Comparison of ENCODE assay signal across 8 cellular contexts in genomic region chr1:153985341-153985912, GRCh38. TPM values are rescaled to one million over a fixed set of nuclear protein-coding genes. Genes with fewer than 3 reads are reported as not detected.
DNase-seq lines count a peak whose midpoint lies in the region; ATAC-seq, FAIRE-seq and TF ChIP-seq lines count a peak whose summit lies in the region.

No MANE protein-coding gene starts in this region.

- peak in 1 of 2 experiments; percentile 88; a peak in 2 of 3 replicates for TF ChIP-seq POLR2A in H1 (IDR thresholded peaks at IDR 0.05; ENCODE audit: control extremely low read depth in 1 of 2, low read depth in 2 of 2, low read length in 2 of 2)

- H3K27me3 ChIP-seq in SK-N-SH (ENCODE audit: insufficient read depth) = no peaks in the 10 kb centered on the region
- no peaks in the 10 kb centered on the region for H3K27me3 ChIP-seq in H1 (replicated peaks in 1 of 4; ENCODE audit: control insufficient read depth in 3 of 4, extremely low read depth in 1 of 4, insufficient read depth in 3 of 4, low read length in 3 of 4)

- H3K23me2 ChIP-seq in H1 (ENCODE audit: low read depth, low read length) = peaks cover 10% of the 10 kb centered on the region

- 15% methylated on average over 7 of the region's 7 CpGs for WGBS in SK-N-SH (ENCODE audit: low lambda C conversion rate)
- 5% methylated on average over 7 of the region's 7 CpGs; no CpG with 5 or more reads in 1 of the 2 experiments for WGBS in H1 (ENCODE audit: extremely low coverage in 1 of 2, insufficient coverage in 1 of 2, insufficient read length in 1 of 2, insufficient replicate concordance in 2 of 2, low coverage in 1 of 2, low lambda C conversion rate in 2 of 2, missing lambda C conversion rate in 1 of 2), 2 experiments

- ATAC-seq in GM21528 (IDR thresholded peaks at IDR 0.05; ENCODE audit: low FRiP score, unreplicated experiment) = no peak

- H2BK15ac ChIP-seq in H1 (ENCODE audit: low read length) = no peak overlapping the region; the same call in 1 of the 2 replicates

- H3K4me2 ChIP-seq in SK-N-SH = peak overlapping the region; percentile 99
- peak overlapping the region; percentile 96 to 100 for H3K4me2 ChIP-seq in H1 (ENCODE audit: insufficient read depth in 1 of 2, low read depth in 2 of 2, low read length in 2 of 2)

- H2BK20ac ChIP-seq in H1 (ENCODE audit: low read length) = no peak overlapping the region

- H4K8ac ChIP-seq in H1 (ENCODE audit: extremely low read depth, insufficient read depth, low read length) = no peak overlapping the region

- H3K27me3 Mint-ChIP-seq in type B pancreatic cell = no peaks in the 10 kb centered on the region

- 0 out of 2 replicates have a peak, but pooled peaks cover 3% of the 10 kb centered on the region for H3K79me1 ChIP-seq in H1 (ENCODE audit: low read depth, low read length)

- H3K4me3 ChIP-seq in GM12875 (ENCODE audit: low read depth, low read length) (peak overlapping the region; percentile 34), SK-N-SH (ENCODE audit: low read depth in 2 of 2, low read length in 1 of 2) (peak overlapping the region; percentile 81 to 90), H1 (ENCODE audit: extremely low read depth in 1 of 4, insufficient read depth in 2 of 4, low read depth in 3 of 4, low read length in 4 of 4) (peak overlapping the region; percentile 83 to 93 (median 90))

- H3K27ac Mint-ChIP-seq in type B pancreatic cell = peak overlapping the region; percentile 86

- 0 out of 2 replicates have a peak overlapping the region, but pooled peaks have one; percentile 5 for H2BK12ac ChIP-seq in H1 (ENCODE audit: low read depth, low read length)

- peaks cover 25% of the 10 kb centered on the region for H3K79me2 ChIP-seq in SK-N-SH (ENCODE audit: insufficient read depth)
- H3K79me2 ChIP-seq in H1 (ENCODE audit: control insufficient read depth in 1 of 2, insufficient read depth in 2 of 2, low read length in 2 of 2) = peaks cover 0 to 19% of the 10 kb centered on the region in 2 experiments; a peak in 2 of 4 replicates

- TF ChIP-seq CTCF in GM12875 (IDR thresholded peaks at IDR 0.05; ENCODE audit: borderline replicate concordance, insufficient read depth, low read depth, low read length) (no peak), SK-N-SH (IDR thresholded peaks at IDR 0.05) (no peak), H1 (IDR thresholded peaks at IDR 0.05; ENCODE audit: control extremely low read depth in 1 of 3, insufficient read depth in 1 of 3, low read depth in 1 of 3, low read length in 3 of 3) (no peak), type B pancreatic cell (conservative IDR thresholded peaks at IDR 0.05) (no peak)

- H3K56ac ChIP-seq in H1 (replicated peaks; ENCODE audit: insufficient read length, low read depth, low read length) = peak overlapping the region; percentile 70

- H3K9me3 ChIP-seq in SK-N-SH (no peaks in the 10 kb centered on the region), H1 (ENCODE audit: insufficient read depth in 2 of 2, low read depth in 1 of 2, low read length in 1 of 2) (no peaks in the 10 kb centered on the region)

- H3K9me3 Mint-ChIP-seq in type B pancreatic cell = peaks cover 2% of the 10 kb centered on the region

- CTCF ChIA-PET in SK-N-SH (lab: Yijun Ruan, JAX) = interaction anchor here (0.9 to 4.9 kb wide), 13 partner anchors 11 to 400 kb away, joined by 3 to 68 read pairs (median 10); partner anchors contain the start of genes CHTOP, CRTC2, DENND4B and JTB
- CTCF ChIA-PET in H1 (lab: Charles Lee; ENCODE audit: partially characterized antibody) = interaction anchor here (1.0 to 3.9 kb wide), 13 partner anchors 7 to 214 kb away, joined by 3 to 31 read pairs (median 10); partner anchors contain the start of genes CREB3L4, DENND4B, GATAD2B and JTB
- CTCF ChIA-PET in HEK293T (lab: Yijun Ruan, JAX) = interaction anchor here (0.9 to 3.0 kb wide), 6 partner anchors 17 to 477 kb away, joined by 3 to 16 read pairs (median 11); partner anchors contain the start of genes CREB3L4, DENND4B and GATAD2B

- TF ChIP-seq RAD21 in SK-N-SH (IDR thresholded peaks at IDR 0.05; ENCODE audit: low read length) (no peak), H1 (IDR thresholded peaks at IDR 0.05 in 1 of 2, conservative IDR thresholded peaks at IDR 0.05 in 1 of 2; ENCODE audit: low read depth in 2 of 2, low read length in 2 of 2) (no peak)

- H3K18ac ChIP-seq in H1 (ENCODE audit: extremely low read depth, low read length) = peak overlapping the region; percentile 39

- H3K36me3 ChIP-seq in SK-N-SH (replicated peaks in 1 of 2; ENCODE audit: control insufficient read depth in 1 of 2, insufficient read depth in 2 of 2, low read length in 1 of 2) (peaks cover 15 to 28% of the 10 kb centered on the region in 2 experiments), H1 (ENCODE audit: control insufficient read depth in 2 of 4, insufficient read depth in 4 of 4, low read length in 3 of 4) (peaks cover 5 to 32% (median 25%) of the 10 kb centered on the region in 4 experiments; a peak in 7 of 8 replicates)

- FAIRE-seq in H1 (lab: Jason Lieb, UNC) = no peak

- peaks cover 15 to 16% of the 10 kb centered on the region in 2 experiments for H3K4me1 ChIP-seq in SK-N-SH (ENCODE audit: control insufficient read depth in 1 of 2, insufficient read depth in 2 of 2, low read depth in 1 of 2, low read length in 1 of 2)
- peaks cover 0 to 10% (median 9%) of the 10 kb centered on the region in 4 experiments; a peak in 5 of 7 replicates for H3K4me1 ChIP-seq in H1 (replicated peaks in 1 of 4; ENCODE audit: control insufficient read depth in 3 of 4, insufficient read depth in 4 of 4, low read length in 3 of 4)

- H3F3A ChIP-seq in SK-N-SH (replicated peaks; ENCODE audit: insufficient read depth) = peaks cover 22% of the 10 kb centered on the region

- H3K4me1 Mint-ChIP-seq in type B pancreatic cell (ENCODE audit: unreplicated experiment) = peaks cover 23% of the 10 kb centered on the region

- TF ChIP-seq EP300 in SK-N-SH (IDR thresholded peaks at IDR 0.05; ENCODE audit: borderline replicate concordance in 1 of 2, low read depth in 1 of 2, low read length in 1 of 2) (no peak), H1 (IDR thresholded peaks at IDR 0.05; ENCODE audit: borderline replicate concordance in 1 of 2, low read depth in 2 of 2, low read length in 2 of 2) (no peak)

- peak overlapping the region; percentile 80 for H3K4ac ChIP-seq in H1 (replicated peaks; ENCODE audit: insufficient read length, low read depth, low read length)

- peak overlapping the region; percentile 86 for H3K9ac ChIP-seq in SK-N-SH
- peak overlapping the region; percentile 61 to 90 (median 80) for H3K9ac ChIP-seq in H1 (replicated peaks in 1 of 4; ENCODE audit: extremely low read depth in 1 of 4, low read depth in 3 of 4, low read length in 3 of 4)

- peak overlapping the region; percentile 97 for H3K4me3 Mint-ChIP-seq in type B pancreatic cell

- peak overlapping the region; percentile 74 for H4K5ac ChIP-seq in H1 (ENCODE audit: insufficient read length, low read depth, low read length)

- peak overlapping the region; percentile 38 for H4K91ac ChIP-seq in H1 (replicated peaks; ENCODE audit: insufficient read length, low read length)

- H2BK5ac ChIP-seq in H1 (ENCODE audit: low read depth, low read length) = peak overlapping the region; percentile 60

- DNase-seq in SK-N-SH (no peak), H1 (ENCODE audit: low read depth in 1 of 2, low spot score in 2 of 2) (peak in 1 of 2 experiments; percentile 57), myocyte (ENCODE audit: low read depth) (peak; percentile 36), type B pancreatic cell (ENCODE audit: extremely low spot score, unreplicated experiment) (no peak), HEK293T (ENCODE audit: extremely low spot score) (no peak), DMS153 (lab: John Stamatoyannopoulos, UW) (no peak)

- H3K27ac ChIP-seq in SK-N-SH (ENCODE audit: low read depth in 2 of 2, low read length in 1 of 2) (peak overlapping the region; percentile 67 to 86), H1 (ENCODE audit: low read depth, low read length) (peak overlapping the region; percentile 74)

- no peaks in the 10 kb centered on the region for H3K9me2 ChIP-seq in SK-N-SH

- no peak overlapping the region for H2BK120ac ChIP-seq in H1 (replicated peaks; ENCODE audit: low read depth, low read length)

- no peak overlapping the region for H3K14ac ChIP-seq in H1 (ENCODE audit: insufficient read length)

- H3K36me3 Mint-ChIP-seq in type B pancreatic cell = peaks cover 11% of the 10 kb centered on the region

- no peaks in the 10 kb centered on the region for H4K20me1 ChIP-seq in SK-N-SH (ENCODE audit: insufficient read depth)
- H4K20me1 ChIP-seq in H1 (replicated peaks in 1 of 2; ENCODE audit: control insufficient read depth in 1 of 2, insufficient read depth in 2 of 2, low read length in 2 of 2) = peaks cover 0 to 4% of the 10 kb centered on the region in 2 experiments

- H2AK5ac ChIP-seq in H1 (ENCODE audit: low read depth, low read length) = no peak overlapping the region

- H2AFZ ChIP-seq in SK-N-SH (ENCODE audit: low read depth) (peak overlapping the region; percentile 79), H1 (ENCODE audit: low read length) (no peak overlapping the region)

- POLR2A ChIA-PET in SK-N-SH (lab: Yijun Ruan, JAX) (interaction anchor here (0.6 to 2.7 kb wide), 6 partner anchors 8 to 183 kb away, joined by 3 to 17 read pairs (median 4); partner anchors contain the start of genes CREB3L4, CRTC2, JTB and SLC39A1), H1 (lab: Charles Lee; ENCODE audit: partially characterized antibody) (interaction anchor here (1.0 to 13.2 kb wide), 15 partner anchors 9 to 210 kb away, joined by 3 to 454 read pairs (median 4); partner anchors contain the start of genes CREB3L4, CRTC2, DENND4B and JTB), HEK293T (lab: Yijun Ruan, JAX) (interaction anchor here (0.8 to 7.2 kb wide), 11 partner anchors 9 to 202 kb away, joined by 3 to 106 read pairs (median 7); partner anchors contain the start of genes CREB3L4, DENND4B, JTB and SLC39A1)

- H3K23ac ChIP-seq in H1 (ENCODE audit: insufficient read length) = no peak overlapping the region

RNA-seq across cellular contexts. Expression of gene RAB13, which starts 0.7 kb away (rescaled TPM):
- polyA plus RNA-seq in SK-N-SH (2012; rRNA removed) = 156 and 164 TPM in 2 replicates
- polyA plus RNA-seq in SK-N-SH (2012; cell fraction: cytosol; rRNA removed) = 226 and 274 TPM in 2 replicates
- 20.4 and 29.1 TPM in 2 replicates for polyA plus RNA-seq in SK-N-SH (2012; cell fraction: nucleus; rRNA removed)
- 157 TPM in 2 replicates for total RNA-seq in H1 (2021; fragmentation: NEBNext Ultra II Directional; extraction: Animal tissue kit (Norgen Biotek cat#: 25700))
- 65.7 and 70.5 TPM in 2 replicates for polyA plus RNA-seq in H1 (2011; rRNA removed)
- 138 TPM for polyA plus RNA-seq in H1 (2011; cell fraction: cytosol; rRNA removed)
- 35.3 TPM for polyA plus RNA-seq in H1 (2011; cell fraction: nucleus; rRNA removed)
- 307 to 384 TPM (median 313 TPM) in 4 replicates for polyA plus RNA-seq in H1 (2012, experiment 1 of 2)
- 65.2 TPM for polyA plus RNA-seq in H1 (2012, experiment 2 of 2)
- 337 TPM for polyA plus RNA-seq in H1 (2013, experiment 1 of 2)
- polyA plus RNA-seq in H1 (2013, experiment 2 of 2) = 337 TPM
- 38.0 and 54.5 TPM in 2 replicates for polyA minus RNA-seq in H1 (2011; rRNA and poly(A)+ RNA removed)
- polyA minus RNA-seq in H1 (2011; cell fraction: cytosol; rRNA and poly(A)+ RNA removed) = 34.3 TPM
- 27.7 TPM for polyA minus RNA-seq in H1 (2011; cell fraction: nucleus; rRNA and poly(A)+ RNA removed)
- total RNA-seq in myocyte = 15.5 and 22.0 TPM in 2 replicates
- 151 TPM for polyA plus RNA-seq in myocyte (2012)
- total RNA-seq in type B pancreatic cell (ENCODE audit: low replicate concordance) = 79.3 and 90.1 TPM in 2 replicates

RNA-seq across cellular contexts. Expression of gene RPS27, which starts 5.1 kb away (rescaled TPM):
- polyA plus RNA-seq in SK-N-SH (2012; rRNA removed) (7,060 and 7,825 TPM in 2 replicates), H1 (2011; rRNA removed) (2,224 and 3,155 TPM in 2 replicates)
- polyA plus RNA-seq in SK-N-SH (2012; cell fraction: cytosol; rRNA removed) = 7,273 and 7,725 TPM in 2 replicates
- 1,498 and 1,581 TPM in 2 replicates for polyA plus RNA-seq in SK-N-SH (2012; cell fraction: nucleus; rRNA removed)
- 1,810 and 1,941 TPM in 2 replicates for total RNA-seq in H1 (2021; fragmentation: NEBNext Ultra II Directional; extraction: Animal tissue kit (Norgen Biotek cat#: 25700))
- polyA plus RNA-seq in H1 (2011; cell fraction: cytosol; rRNA removed) = 4,692 TPM
- polyA plus RNA-seq in H1 (2011; cell fraction: nucleus; rRNA removed) = 5,167 TPM
- polyA plus RNA-seq in H1 (2012, experiment 1 of 2) = 4,703 to 8,550 TPM (median 6,191 TPM) in 4 replicates
- polyA plus RNA-seq in H1 (2012, experiment 2 of 2) = 13,487 TPM
- polyA plus RNA-seq in H1 (2013, experiment 1 of 2) = 16,276 TPM
- polyA plus RNA-seq in H1 (2013, experiment 2 of 2) = 16,165 TPM
- polyA minus RNA-seq in H1 (2011; rRNA and poly(A)+ RNA removed) = 1,258 and 1,455 TPM in 2 replicates
- 747 TPM for polyA minus RNA-seq in H1 (2011; cell fraction: cytosol; rRNA and poly(A)+ RNA removed)
- polyA minus RNA-seq in H1 (2011; cell fraction: nucleus; rRNA and poly(A)+ RNA removed) = 1,846 TPM
- total RNA-seq in myocyte (935 and 1,278 TPM in 2 replicates), type B pancreatic cell (ENCODE audit: low replicate concordance) (2,370 and 2,920 TPM in 2 replicates)
- 3,125 TPM for polyA plus RNA-seq in myocyte (2012)

RNA-seq across cellular contexts. Expression of gene JTB, which starts 8.0 kb away (rescaled TPM):
- 118 and 122 TPM in 2 replicates for polyA plus RNA-seq in SK-N-SH (2012; rRNA removed)
- 115 and 131 TPM in 2 replicates for polyA plus RNA-seq in SK-N-SH (2012; cell fraction: cytosol; rRNA removed)
- 105 and 107 TPM in 2 replicates for polyA plus RNA-seq in SK-N-SH (2012; cell fraction: nucleus; rRNA removed)
- total RNA-seq in H1 (2021; fragmentation: NEBNext Ultra II Directional; extraction: Animal tissue kit (Norgen Biotek cat#: 25700)) = 91.1 and 93.0 TPM in 2 replicates
- 122 and 136 TPM in 2 replicates for polyA plus RNA-seq in H1 (2011; rRNA removed)
- polyA plus RNA-seq in H1 (2011; cell fraction: cytosol; rRNA removed) = 124 TPM
- polyA plus RNA-seq in H1 (2011; cell fraction: nucleus; rRNA removed) = 125 TPM
- polyA plus RNA-seq in H1 (2012, experiment 1 of 2) = 74.0 to 99.6 TPM (median 80.6 TPM) in 4 replicates
- 119 TPM for polyA plus RNA-seq in H1 (2012, experiment 2 of 2)
- polyA plus RNA-seq in H1 (2013, experiment 1 of 2) = 101 TPM
- polyA plus RNA-seq in H1 (2013, experiment 2 of 2) = 115 TPM
- polyA minus RNA-seq in H1 (2011; rRNA and poly(A)+ RNA removed) = 26.2 and 32.2 TPM in 2 replicates
- polyA minus RNA-seq in H1 (2011; cell fraction: cytosol; rRNA and poly(A)+ RNA removed) = 30.1 TPM
- 22.4 TPM for polyA minus RNA-seq in H1 (2011; cell fraction: nucleus; rRNA and poly(A)+ RNA removed)
- 162 and 217 TPM in 2 replicates for total RNA-seq in myocyte
- polyA plus RNA-seq in myocyte (2012) = 131 TPM
- 99.2 and 153 TPM in 2 replicates for total RNA-seq in type B pancreatic cell (ENCODE audit: low replicate concordance)

RNA-seq across cellular contexts. Expression of gene CREB3L4, which starts 17.7 kb away (rescaled TPM):
- polyA plus RNA-seq in SK-N-SH (2012; rRNA removed) = 12.8 and 16.6 TPM in 2 replicates
- 6.2 and 9.5 TPM in 2 replicates for polyA plus RNA-seq in SK-N-SH (2012; cell fraction: cytosol; rRNA removed)
- 41.2 and 42.8 TPM in 2 replicates for polyA plus RNA-seq in SK-N-SH (2012; cell fraction: nucleus; rRNA removed)
- 34.4 and 37.2 TPM in 2 replicates for total RNA-seq in H1 (2021; fragmentation: NEBNext Ultra II Directional; extraction: Animal tissue kit (Norgen Biotek cat#: 25700))
- polyA plus RNA-seq in H1 (2011; rRNA removed) = 50.2 and 54.0 TPM in 2 replicates
- 57.3 TPM for polyA plus RNA-seq in H1 (2011; cell fraction: cytosol; rRNA removed)
- 103 TPM for polyA plus RNA-seq in H1 (2011; cell fraction: nucleus; rRNA removed)
- 41.0 to 47.4 TPM (median 45.7 TPM) in 4 replicates for polyA plus RNA-seq in H1 (2012, experiment 1 of 2)
- polyA plus RNA-seq in H1 (2012, experiment 2 of 2) = 52.5 TPM
- polyA plus RNA-seq in H1 (2013, experiment 1 of 2) = 35.5 TPM
- polyA plus RNA-seq in H1 (2013, experiment 2 of 2) = 33.0 TPM
- 69.0 and 69.5 TPM in 2 replicates for polyA minus RNA-seq in H1 (2011; rRNA and poly(A)+ RNA removed)
- 24.7 TPM for polyA minus RNA-seq in H1 (2011; cell fraction: cytosol; rRNA and poly(A)+ RNA removed)
- polyA minus RNA-seq in H1 (2011; cell fraction: nucleus; rRNA and poly(A)+ RNA removed) = 36.2 TPM
- total RNA-seq in myocyte = 6.9 and 9.4 TPM in 2 replicates
- 7.4 TPM for polyA plus RNA-seq in myocyte (2012)
- 17.2 and 31.8 TPM in 2 replicates for total RNA-seq in type B pancreatic cell (ENCODE audit: low replicate concordance)

RNA-seq across cellular contexts. Expression of gene SLC39A1, which starts 22.1 kb away (rescaled TPM):
- polyA plus RNA-seq in SK-N-SH (2012; rRNA removed) (89.6 and 113 TPM in 2 replicates), H1 (2011; rRNA removed) (318 and 337 TPM in 2 replicates)
- 67.8 and 93.4 TPM in 2 replicates for polyA plus RNA-seq in SK-N-SH (2012; cell fraction: cytosol; rRNA removed)
- polyA plus RNA-seq in SK-N-SH (2012; cell fraction: nucleus; rRNA removed) = 41.8 and 53.1 TPM in 2 replicates
- total RNA-seq in H1 (2021; fragmentation: NEBNext Ultra II Directional; extraction: Animal tissue kit (Norgen Biotek cat#: 25700)) = 238 and 244 TPM in 2 replicates
- 249 TPM for polyA plus RNA-seq in H1 (2011; cell fraction: cytosol; rRNA removed)
- 206 TPM for polyA plus RNA-seq in H1 (2011; cell fraction: nucleus; rRNA removed)
- 250 to 308 TPM (median 302 TPM) in 4 replicates for polyA plus RNA-seq in H1 (2012, experiment 1 of 2)
- polyA plus RNA-seq in H1 (2012, experiment 2 of 2) = 383 TPM
- polyA plus RNA-seq in H1 (2013, experiment 1 of 2) = 302 TPM
- polyA plus RNA-seq in H1 (2013, experiment 2 of 2) = 352 TPM
- polyA minus RNA-seq in H1 (2011; rRNA and poly(A)+ RNA removed) = 189 and 240 TPM in 2 replicates
- 126 TPM for polyA minus RNA-seq in H1 (2011; cell fraction: cytosol; rRNA and poly(A)+ RNA removed)
- 94.0 TPM for polyA minus RNA-seq in H1 (2011; cell fraction: nucleus; rRNA and poly(A)+ RNA removed)
- total RNA-seq in myocyte (64.4 and 69.9 TPM in 2 replicates), type B pancreatic cell (ENCODE audit: low replicate concordance) (75.7 and 93.4 TPM in 2 replicates)
- 92.9 TPM for polyA plus RNA-seq in myocyte (2012)

Comparison
In these comparisons a context has a peak if more than half of its experiments do, and no peak if none do; other contexts are left out.
1. H3K4me3 ChIP-seq: peak in every context shown above with its lines; median percentile 90 in H1; 86 in SK-N-SH; 34 in GM12875.